Comparison of ENCODE assay signal across 1 cellular context in the genomic region with DNA sequence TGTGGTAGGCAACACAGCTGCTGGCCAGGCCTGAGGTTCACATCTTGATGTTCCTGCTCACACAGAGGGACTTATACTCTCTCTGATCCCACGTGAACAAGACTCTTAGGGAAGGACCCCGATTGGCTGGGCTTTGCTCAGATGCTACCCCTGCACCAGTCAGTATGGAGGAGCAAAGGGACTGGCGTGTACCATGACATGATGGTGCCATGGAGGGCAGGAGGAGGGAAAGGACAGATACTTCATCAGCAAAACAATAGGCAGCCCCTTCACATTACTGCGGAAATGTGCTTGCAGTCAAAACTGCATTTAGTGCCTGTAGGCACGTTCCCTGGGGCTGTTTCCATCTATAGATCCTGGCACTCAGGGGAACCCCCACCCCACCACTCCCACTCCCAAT.
TF ChIP-seq lines count a peak whose summit lies in the region.

No MANE protein-coding gene starts in this region.

TF ChIP-seq in H1, 55 proteins besides CTCF, POLR2A, EP300 and RAD21:
- TF ChIP-seq ZNF274 (IDR thresholded peaks at IDR 0.05; ENCODE audit: borderline replicate concordance, extremely low read depth, low read length) (no peak), SP1 (IDR thresholded peaks at IDR 0.05; ENCODE audit: low read depth, low read length) (no peak), KDM5A (IDR thresholded peaks at IDR 0.05; ENCODE audit: low read length) (no peak), RXRA (IDR thresholded peaks at IDR 0.05; ENCODE audit: insufficient read depth, low read depth, low read length) (no peak), KDM4A (IDR thresholded peaks at IDR 0.05; ENCODE audit: low read depth, low read length, severe bottlenecking) (no peak), TAF7 (optimal IDR thresholded peaks at IDR 0.05; ENCODE audit: borderline replicate concordance, low read depth, low read length) (no peak), SAP30 (IDR thresholded peaks at IDR 0.05; ENCODE audit: insufficient read depth, insufficient replicate concordance, low read length) (no peak), POLR2AphosphoS5 (IDR thresholded peaks at IDR 0.05; ENCODE audit: low read depth, low read length) (no peak)
- TF ChIP-seq, protein P1, sequence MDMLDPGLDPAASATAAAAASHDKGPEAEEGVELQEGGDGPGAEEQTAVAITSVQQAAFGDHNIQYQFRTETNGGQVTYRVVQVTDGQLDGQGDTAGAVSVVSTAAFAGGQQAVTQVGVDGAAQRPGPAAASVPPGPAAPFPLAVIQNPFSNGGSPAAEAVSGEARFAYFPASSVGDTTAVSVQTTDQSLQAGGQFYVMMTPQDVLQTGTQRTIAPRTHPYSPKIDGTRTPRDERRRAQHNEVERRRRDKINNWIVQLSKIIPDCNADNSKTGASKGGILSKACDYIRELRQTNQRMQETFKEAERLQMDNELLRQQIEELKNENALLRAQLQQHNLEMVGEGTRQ (IDR thresholded peaks at IDR 0.05; ENCODE audit: low read length): no peak
- TF ChIP-seq, protein P2, sequence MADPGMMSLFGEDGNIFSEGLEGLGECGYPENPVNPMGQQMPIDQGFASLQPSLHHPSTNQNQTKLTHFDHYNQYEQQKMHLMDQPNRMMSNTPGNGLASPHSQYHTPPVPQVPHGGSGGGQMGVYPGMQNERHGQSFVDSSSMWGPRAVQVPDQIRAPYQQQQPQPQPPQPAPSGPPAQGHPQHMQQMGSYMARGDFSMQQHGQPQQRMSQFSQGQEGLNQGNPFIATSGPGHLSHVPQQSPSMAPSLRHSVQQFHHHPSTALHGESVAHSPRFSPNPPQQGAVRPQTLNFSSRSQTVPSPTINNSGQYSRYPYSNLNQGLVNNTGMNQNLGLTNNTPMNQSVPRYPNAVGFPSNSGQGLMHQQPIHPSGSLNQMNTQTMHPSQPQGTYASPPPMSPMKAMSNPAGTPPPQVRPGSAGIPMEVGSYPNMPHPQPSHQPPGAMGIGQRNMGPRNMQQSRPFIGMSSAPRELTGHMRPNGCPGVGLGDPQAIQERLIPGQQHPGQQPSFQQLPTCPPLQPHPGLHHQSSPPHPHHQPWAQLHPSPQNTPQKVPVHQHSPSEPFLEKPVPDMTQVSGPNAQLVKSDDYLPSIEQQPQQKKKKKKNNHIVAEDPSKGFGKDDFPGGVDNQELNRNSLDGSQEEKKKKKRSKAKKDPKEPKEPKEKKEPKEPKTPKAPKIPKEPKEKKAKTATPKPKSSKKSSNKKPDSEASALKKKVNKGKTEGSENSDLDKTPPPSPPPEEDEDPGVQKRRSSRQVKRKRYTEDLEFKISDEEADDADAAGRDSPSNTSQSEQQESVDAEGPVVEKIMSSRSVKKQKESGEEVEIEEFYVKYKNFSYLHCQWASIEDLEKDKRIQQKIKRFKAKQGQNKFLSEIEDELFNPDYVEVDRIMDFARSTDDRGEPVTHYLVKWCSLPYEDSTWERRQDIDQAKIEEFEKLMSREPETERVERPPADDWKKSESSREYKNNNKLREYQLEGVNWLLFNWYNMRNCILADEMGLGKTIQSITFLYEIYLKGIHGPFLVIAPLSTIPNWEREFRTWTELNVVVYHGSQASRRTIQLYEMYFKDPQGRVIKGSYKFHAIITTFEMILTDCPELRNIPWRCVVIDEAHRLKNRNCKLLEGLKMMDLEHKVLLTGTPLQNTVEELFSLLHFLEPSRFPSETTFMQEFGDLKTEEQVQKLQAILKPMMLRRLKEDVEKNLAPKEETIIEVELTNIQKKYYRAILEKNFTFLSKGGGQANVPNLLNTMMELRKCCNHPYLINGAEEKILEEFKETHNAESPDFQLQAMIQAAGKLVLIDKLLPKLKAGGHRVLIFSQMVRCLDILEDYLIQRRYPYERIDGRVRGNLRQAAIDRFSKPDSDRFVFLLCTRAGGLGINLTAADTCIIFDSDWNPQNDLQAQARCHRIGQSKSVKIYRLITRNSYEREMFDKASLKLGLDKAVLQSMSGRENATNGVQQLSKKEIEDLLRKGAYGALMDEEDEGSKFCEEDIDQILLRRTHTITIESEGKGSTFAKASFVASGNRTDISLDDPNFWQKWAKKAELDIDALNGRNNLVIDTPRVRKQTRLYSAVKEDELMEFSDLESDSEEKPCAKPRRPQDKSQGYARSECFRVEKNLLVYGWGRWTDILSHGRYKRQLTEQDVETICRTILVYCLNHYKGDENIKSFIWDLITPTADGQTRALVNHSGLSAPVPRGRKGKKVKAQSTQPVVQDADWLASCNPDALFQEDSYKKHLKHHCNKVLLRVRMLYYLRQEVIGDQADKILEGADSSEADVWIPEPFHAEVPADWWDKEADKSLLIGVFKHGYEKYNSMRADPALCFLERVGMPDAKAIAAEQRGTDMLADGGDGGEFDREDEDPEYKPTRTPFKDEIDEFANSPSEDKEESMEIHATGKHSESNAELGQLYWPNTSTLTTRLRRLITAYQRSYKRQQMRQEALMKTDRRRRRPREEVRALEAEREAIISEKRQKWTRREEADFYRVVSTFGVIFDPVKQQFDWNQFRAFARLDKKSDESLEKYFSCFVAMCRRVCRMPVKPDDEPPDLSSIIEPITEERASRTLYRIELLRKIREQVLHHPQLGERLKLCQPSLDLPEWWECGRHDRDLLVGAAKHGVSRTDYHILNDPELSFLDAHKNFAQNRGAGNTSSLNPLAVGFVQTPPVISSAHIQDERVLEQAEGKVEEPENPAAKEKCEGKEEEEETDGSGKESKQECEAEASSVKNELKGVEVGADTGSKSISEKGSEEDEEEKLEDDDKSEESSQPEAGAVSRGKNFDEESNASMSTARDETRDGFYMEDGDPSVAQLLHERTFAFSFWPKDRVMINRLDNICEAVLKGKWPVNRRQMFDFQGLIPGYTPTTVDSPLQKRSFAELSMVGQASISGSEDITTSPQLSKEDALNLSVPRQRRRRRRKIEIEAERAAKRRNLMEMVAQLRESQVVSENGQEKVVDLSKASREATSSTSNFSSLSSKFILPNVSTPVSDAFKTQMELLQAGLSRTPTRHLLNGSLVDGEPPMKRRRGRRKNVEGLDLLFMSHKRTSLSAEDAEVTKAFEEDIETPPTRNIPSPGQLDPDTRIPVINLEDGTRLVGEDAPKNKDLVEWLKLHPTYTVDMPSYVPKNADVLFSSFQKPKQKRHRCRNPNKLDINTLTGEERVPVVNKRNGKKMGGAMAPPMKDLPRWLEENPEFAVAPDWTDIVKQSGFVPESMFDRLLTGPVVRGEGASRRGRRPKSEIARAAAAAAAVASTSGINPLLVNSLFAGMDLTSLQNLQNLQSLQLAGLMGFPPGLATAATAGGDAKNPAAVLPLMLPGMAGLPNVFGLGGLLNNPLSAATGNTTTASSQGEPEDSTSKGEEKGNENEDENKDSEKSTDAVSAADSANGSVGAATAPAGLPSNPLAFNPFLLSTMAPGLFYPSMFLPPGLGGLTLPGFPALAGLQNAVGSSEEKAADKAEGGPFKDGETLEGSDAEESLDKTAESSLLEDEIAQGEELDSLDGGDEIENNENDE (IDR thresholded peaks at IDR 0.05; ENCODE audit: insufficient replicate concordance, low read length): no peak
TF ChIP-seq in H1: peak in this region for 0.
